Comparison of ENCODE assay signal across 7 cellular contexts in the genomic region with DNA sequence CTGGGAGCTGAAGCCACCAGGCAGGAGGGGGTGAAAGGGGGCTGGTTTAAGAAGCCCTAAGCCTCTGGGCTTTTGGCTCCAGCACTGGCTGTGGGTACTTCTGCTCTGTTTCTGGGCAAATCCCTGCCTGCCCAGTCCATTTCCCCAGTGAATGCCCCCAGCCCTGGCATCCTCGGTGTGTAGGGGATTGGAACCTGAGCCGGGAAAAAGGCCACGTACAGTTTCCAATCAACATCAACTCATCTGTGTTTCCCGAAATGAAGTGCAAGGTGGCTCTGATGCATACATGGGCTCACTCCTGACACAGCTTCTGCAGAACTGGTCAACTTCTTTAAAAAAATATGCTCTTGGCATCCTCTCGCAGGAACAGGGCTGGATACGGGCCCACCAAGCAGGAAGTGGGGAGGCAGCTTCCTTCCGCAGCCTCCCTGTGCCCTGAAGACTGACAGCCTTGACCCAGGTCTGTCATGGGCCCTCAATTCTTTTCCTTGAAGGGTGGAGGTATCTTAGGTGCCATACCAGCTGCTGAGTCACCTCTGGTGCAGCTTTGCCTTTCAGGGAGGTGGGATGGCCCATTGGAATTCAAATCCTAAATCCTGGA.
A peak's percentile ranks its signal among the peaks of the same experiment; 100 is the strongest.
DNase-seq lines count a peak whose midpoint lies in the region; ATAC-seq and TF ChIP-seq lines count a peak whose summit lies in the region.

No MANE protein-coding gene starts in this region.

- ATAC-seq in GM19023 (IDR thresholded peaks at IDR 0.05; ENCODE audit: unreplicated experiment), result peak; percentile 33
- peak; percentile 5 for ATAC-seq in HG03064 (IDR thresholded peaks at IDR 0.05; ENCODE audit: low read depth, unreplicated experiment)
- peak; percentile 13 for ATAC-seq in body of pancreas

- no peaks in the 10 kb centered on the region for H3K9me3 ChIP-seq in body of pancreas

- no peaks in the 10 kb centered on the region for H3K9me3 Mint-ChIP-seq in nephron

- H3K36me3 ChIP-seq in body of pancreas (replicated peaks in 1 of 2; ENCODE audit: insufficient read depth in 1 of 2, low read depth in 2 of 2), result peaks cover 0 to 6% of the 10 kb centered on the region in 2 donors

- peak overlapping the region in 1 of 3 experiments; percentile 17 for H3K4me3 Mint-ChIP-seq in nephron

- TF ChIP-seq CTCF in body of pancreas (IDR thresholded peaks at IDR 0.05), result no peak
- TF ChIP-seq CTCF in nephron (IDR thresholded peaks at IDR 0.05; ENCODE audit: unreplicated experiment in 3 of 3), result no peak

- peaks cover 21% of the 10 kb centered on the region for H3K36me3 Mint-ChIP-seq in nephron (ENCODE audit: low read depth)

- intact Hi-C loops in body of pancreas (cut with DNase I), result no loop called here

- no peak for TF ChIP-seq POLR2A in body of pancreas (IDR thresholded peaks at IDR 0.05)

- H3K27me3 Mint-ChIP-seq in nephron (ENCODE audit: low read depth), result peaks cover 3% of the 10 kb centered on the region

- 70 to 73% methylated on average over 7 of the region's 7 CpGs for WGBS in body of pancreas, 2 donors

- peak overlapping the region; percentile 83 to 86 (median 83) for H3K27ac Mint-ChIP-seq in nephron

- H3K4me1 Mint-ChIP-seq in nephron, result peaks cover 69% of the 10 kb centered on the region

- no peaks in the 10 kb centered on the region for H3K27me3 ChIP-seq in body of pancreas

- H3K4me3 ChIP-seq in body of pancreas, result no peak overlapping the region

- peak overlapping the region in 2 of 4 donors; percentile 18 to 62 for H3K27ac ChIP-seq in body of pancreas

- H3K4me1 ChIP-seq in body of pancreas, result peaks cover 14% of the 10 kb centered on the region

- DNase-seq in body of pancreas (no peak), D341Med (ENCODE audit: low spot score) (no peak)
- DNase-seq in stimulated activated CD4-positive, alpha-beta T cell treated with anti-CD3 and anti-CD28 coated beads, Interleukin-15, amount 100 ng/mL, for 24 hours, result no peak
- DNase-seq in stimulated activated CD4-positive, alpha-beta T cell treated with anti-CD3 and anti-CD28 coated beads, Interleukin-4, amount 100 ng/mL, for 1 hour, result no peak
